In the genomic region with DNA sequence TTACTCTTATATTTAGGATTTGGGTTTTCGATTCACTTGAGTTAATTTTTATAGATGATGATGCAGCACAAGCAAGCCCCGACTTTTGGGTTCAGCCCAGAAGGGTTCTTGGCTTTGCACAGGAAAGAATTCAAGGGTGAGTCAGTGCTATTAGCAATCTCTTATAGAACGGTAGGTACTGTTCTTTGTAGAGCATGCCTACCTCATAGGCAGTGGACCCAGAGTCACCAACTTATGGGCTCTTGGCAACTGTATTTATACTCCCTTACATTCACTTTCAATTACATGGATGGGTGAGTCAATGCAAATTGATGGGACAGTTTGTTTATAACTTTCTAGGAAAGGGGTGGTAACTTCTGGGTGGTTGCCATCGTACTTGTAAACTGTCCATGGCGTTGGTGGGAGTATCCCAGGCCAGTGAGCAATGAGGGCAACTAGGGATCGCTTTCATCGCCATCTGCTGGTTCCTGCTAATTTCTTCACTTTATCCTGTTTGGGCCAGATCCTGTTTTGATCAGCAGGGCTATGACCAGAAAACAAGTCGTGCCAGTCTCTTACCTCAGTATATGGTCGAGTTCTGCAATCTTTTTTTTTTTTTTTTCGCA, we compare ENCODE assay signal across 1 cellular context.
TF ChIP-seq lines count a peak whose summit lies in the region.

No MANE protein-coding gene starts in this region.

TF ChIP-seq in GM23338, 12 proteins besides CTCF, POLR2A, EP300 and RAD21 (continued from another document):
- TF ChIP-seq, protein P1, sequence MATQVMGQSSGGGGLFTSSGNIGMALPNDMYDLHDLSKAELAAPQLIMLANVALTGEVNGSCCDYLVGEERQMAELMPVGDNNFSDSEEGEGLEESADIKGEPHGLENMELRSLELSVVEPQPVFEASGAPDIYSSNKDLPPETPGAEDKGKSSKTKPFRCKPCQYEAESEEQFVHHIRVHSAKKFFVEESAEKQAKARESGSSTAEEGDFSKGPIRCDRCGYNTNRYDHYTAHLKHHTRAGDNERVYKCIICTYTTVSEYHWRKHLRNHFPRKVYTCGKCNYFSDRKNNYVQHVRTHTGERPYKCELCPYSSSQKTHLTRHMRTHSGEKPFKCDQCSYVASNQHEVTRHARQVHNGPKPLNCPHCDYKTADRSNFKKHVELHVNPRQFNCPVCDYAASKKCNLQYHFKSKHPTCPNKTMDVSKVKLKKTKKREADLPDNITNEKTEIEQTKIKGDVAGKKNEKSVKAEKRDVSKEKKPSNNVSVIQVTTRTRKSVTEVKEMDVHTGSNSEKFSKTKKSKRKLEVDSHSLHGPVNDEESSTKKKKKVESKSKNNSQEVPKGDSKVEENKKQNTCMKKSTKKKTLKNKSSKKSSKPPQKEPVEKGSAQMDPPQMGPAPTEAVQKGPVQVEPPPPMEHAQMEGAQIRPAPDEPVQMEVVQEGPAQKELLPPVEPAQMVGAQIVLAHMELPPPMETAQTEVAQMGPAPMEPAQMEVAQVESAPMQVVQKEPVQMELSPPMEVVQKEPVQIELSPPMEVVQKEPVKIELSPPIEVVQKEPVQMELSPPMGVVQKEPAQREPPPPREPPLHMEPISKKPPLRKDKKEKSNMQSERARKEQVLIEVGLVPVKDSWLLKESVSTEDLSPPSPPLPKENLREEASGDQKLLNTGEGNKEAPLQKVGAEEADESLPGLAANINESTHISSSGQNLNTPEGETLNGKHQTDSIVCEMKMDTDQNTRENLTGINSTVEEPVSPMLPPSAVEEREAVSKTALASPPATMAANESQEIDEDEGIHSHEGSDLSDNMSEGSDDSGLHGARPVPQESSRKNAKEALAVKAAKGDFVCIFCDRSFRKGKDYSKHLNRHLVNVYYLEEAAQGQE (IDR thresholded peaks at IDR 0.05; ENCODE audit: unreplicated experiment): no peak
- TF ChIP-seq, protein P2, sequence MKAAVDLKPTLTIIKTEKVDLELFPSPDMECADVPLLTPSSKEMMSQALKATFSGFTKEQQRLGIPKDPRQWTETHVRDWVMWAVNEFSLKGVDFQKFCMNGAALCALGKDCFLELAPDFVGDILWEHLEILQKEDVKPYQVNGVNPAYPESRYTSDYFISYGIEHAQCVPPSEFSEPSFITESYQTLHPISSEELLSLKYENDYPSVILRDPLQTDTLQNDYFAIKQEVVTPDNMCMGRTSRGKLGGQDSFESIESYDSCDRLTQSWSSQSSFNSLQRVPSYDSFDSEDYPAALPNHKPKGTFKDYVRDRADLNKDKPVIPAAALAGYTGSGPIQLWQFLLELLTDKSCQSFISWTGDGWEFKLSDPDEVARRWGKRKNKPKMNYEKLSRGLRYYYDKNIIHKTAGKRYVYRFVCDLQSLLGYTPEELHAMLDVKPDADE (IDR thresholded peaks at IDR 0.05): no peak
- no peak for TF ChIP-seq STAT1 (IDR thresholded peaks at IDR 0.05; ENCODE audit: unreplicated experiment)
TF ChIP-seq in GM23338: peak in this region for 0.
